8 cellular contexts compared by ENCODE assay signal in genomic region chr22:37657590-37658132, GRCh38. TPM values are rescaled to one million over a fixed set of nuclear protein-coding genes. Genes with fewer than 3 reads are reported as not detected.
DNase-seq lines count a peak whose midpoint lies in the region; ATAC-seq and TF ChIP-seq lines count a peak whose summit lies in the region.

No MANE protein-coding gene starts in this region.

- peak overlapping the region; percentile 83; the same call in 1 of the 2 replicates for H4K91ac ChIP-seq in IMR-90 (ENCODE audit: insufficient read depth, low read depth, low read length)

- TF ChIP-seq POLR2A in IMR-90 (IDR thresholded peaks at IDR 0.05; ENCODE audit: low read depth, low read length), result no peak

- peak overlapping the region; percentile 46 for H2AK9ac ChIP-seq in IMR-90 (replicated peaks; ENCODE audit: low read depth, low read length, poor library complexity)

- H4K5ac ChIP-seq in IMR-90 (ENCODE audit: low read depth, low read length), result peak overlapping the region; percentile 91

- H3K4me3 ChIP-seq in IMR-90 (ENCODE audit: insufficient read depth, low read depth, low read length) (peak overlapping the region; percentile 52), mesodermal cell (ENCODE audit: extremely low read depth, insufficient read depth, low read length, poor library complexity, severe bottlenecking) (peak overlapping the region; percentile 50)

- no TSS peak for BruUV-seq in IMR-90 (replicated peaks; lab: Mats Ljungman, UMichigan)

- H2BK5ac ChIP-seq in IMR-90 (ENCODE audit: low read depth, low read length, poor library complexity, severe bottlenecking), result peak overlapping the region; percentile 73

- H3K14ac ChIP-seq in IMR-90 (replicated peaks; ENCODE audit: low read depth, low read length), result peak overlapping the region; percentile 80; the same call in 1 of the 2 replicates

- peaks cover 17 to 37% of the 10 kb centered on the region in 2 experiments; a peak in 3 of 4 replicates for H3K79me1 ChIP-seq in IMR-90 (ENCODE audit: low read depth in 1 of 2, low read length in 2 of 2)

- peak overlapping the region; percentile 67; the same call in 1 of the 2 replicates for H3K56ac ChIP-seq in IMR-90 (ENCODE audit: extremely low read depth, insufficient read depth, low read length)

- TF ChIP-seq CTCF in CD4-positive, alpha-beta T cell (IDR thresholded peaks at IDR 0.05), result no peak
- TF ChIP-seq CTCF in IMR-90 (conservative IDR thresholded peaks at IDR 0.05; ENCODE audit: low read depth, low read length) (no peak), brain (conservative IDR thresholded peaks at IDR 0.05) (no peak)

- no peak overlapping the region for H3K23ac ChIP-seq in IMR-90 (ENCODE audit: low read depth, low read length)

- H3K9ac ChIP-seq in IMR-90 (ENCODE audit: low read depth, low read length), result peak overlapping the region; percentile 79

- H2BK120ac ChIP-seq in IMR-90 (ENCODE audit: low read depth, low read length), result no peak overlapping the region; the same call in 1 of the 2 replicates

- H3K9me3 Mint-ChIP-seq in CD4-positive, alpha-beta T cell, result no peaks in the 10 kb centered on the region
- H3K9me3 Mint-ChIP-seq in brain, result peaks cover 0 to 4% (median 0%) of the 10 kb centered on the region in 5 experiments

- H3K4ac ChIP-seq in IMR-90 (ENCODE audit: low read depth, low read length), result peak overlapping the region; percentile 74; the same call in 1 of the 2 replicates

- peak overlapping the region; percentile 95 for H2AFZ ChIP-seq in IMR-90 (replicated peaks; ENCODE audit: low read length, poor library complexity)

- H2BK20ac ChIP-seq in IMR-90 (ENCODE audit: low read depth, low read length), result no peak overlapping the region

- DNase-seq in CD4-positive, alpha-beta T cell, result no peak
- DNase-seq in IMR-90, result peak; percentile 7
- no peak for DNase-seq in NCI-H1105 treated with DMSO at 0.1 percent for 48 hours (lab: John Stamatoyannopoulos, UW)

- peaks cover 21% of the 10 kb centered on the region for H3K4me1 ChIP-seq in IMR-90 (ENCODE audit: control insufficient read depth, insufficient read depth, low read length)
- peaks cover 18% of the 10 kb centered on the region for H3K4me1 ChIP-seq in mesodermal cell (ENCODE audit: control insufficient read depth, insufficient read depth, low read length, poor library complexity, severe bottlenecking)

- peak overlapping the region; percentile 95; the same call in 1 of the 3 replicates for H2BK15ac ChIP-seq in IMR-90 (ENCODE audit: low read depth, low read length)

- POLR2A ChIA-PET in CD4-positive, alpha-beta T cell (lab: Charles Lee), result interaction anchor here (0.9 to 9.8 kb wide), 20 partner anchors 8 to 882 kb away, joined by 3 to 256 read pairs (median 6); partner anchors contain the start of genes ANKRD54, GCAT, GGA1 and IFT27
- POLR2A ChIA-PET in IMR-90 (lab: Charles Lee; ENCODE audit: unreplicated experiment), result interaction anchor here (0.7 to 2.0 kb wide), 5 partner anchors 14 to 36 kb away, joined by 3 to 14 read pairs (median 6); partner anchors contain the start of gene LGALS1

- CTCF ChIA-PET in CD4-positive, alpha-beta T cell (lab: Charles Lee), result interaction anchor here (0.8 to 5.6 kb wide), 10 partner anchors 14 to 90 kb away, joined by 3 to 63 read pairs (median 5); partner anchors contain the start of gene LGALS1
- CTCF ChIA-PET in IMR-90 (lab: Yijun Ruan, JAX), result interaction anchor here (0.6 to 2.6 kb wide), 3 partner anchors 14 to 22 kb away, joined by 4 to 12 read pairs (median 4); partner anchors contain the start of gene LGALS1

- no peaks in the 10 kb centered on the region for H3K27me3 Mint-ChIP-seq in CD4-positive, alpha-beta T cell
- H3K27me3 Mint-ChIP-seq in brain, result peaks cover 16% of the 10 kb centered on the region

- peak overlapping the region; percentile 95 to 99 for H4K8ac ChIP-seq in IMR-90 (ENCODE audit: low read depth in 2 of 2, low read length in 2 of 2)

- H4K20me1 ChIP-seq in IMR-90 (ENCODE audit: insufficient read depth, low read length), result peaks cover 26% of the 10 kb centered on the region

- H3K36me3 Mint-ChIP-seq in CD4-positive, alpha-beta T cell (ENCODE audit: low read depth), result peaks cover 40% of the 10 kb centered on the region
- peaks cover 6% of the 10 kb centered on the region for H3K36me3 Mint-ChIP-seq in brain

- H3K4me1 Mint-ChIP-seq in CD4-positive, alpha-beta T cell (ENCODE audit: low read depth), result peaks cover 44% of the 10 kb centered on the region
- H3K4me1 Mint-ChIP-seq in brain, result peaks cover 42% of the 10 kb centered on the region

- intact Hi-C loops in CD4-positive, alpha-beta T cell (cut with DNase I, micrococcal nuclease), result loop anchor here (1.0 to 2.0 kb wide), 3 partner anchors 15 to 20 kb away; no protein-coding TSS in a partner anchor
- intact Hi-C loops in IMR-90 (cut with micrococcal nuclease), result no loop called here

- H3K27ac ChIP-seq in CD4-positive, alpha-beta T cell (ENCODE audit: low read depth, low read length), result peak overlapping the region; percentile 48
- H3K27ac ChIP-seq in IMR-90 (ENCODE audit: insufficient read depth, low read length), result peak overlapping the region; percentile 74
- peak overlapping the region; percentile 60 for H3K27ac ChIP-seq in mesodermal cell (ENCODE audit: low read depth, low read length, severe bottlenecking)

- peak overlapping the region; percentile 92 for H3K4me2 ChIP-seq in IMR-90 (ENCODE audit: low read depth, low read length)

- H3K9me3 ChIP-seq in CD4-positive, alpha-beta T cell (ENCODE audit: control insufficient read depth, low read length), result no peaks in the 10 kb centered on the region
- no peaks in the 10 kb centered on the region for H3K9me3 ChIP-seq in IMR-90 (ENCODE audit: control insufficient read depth, insufficient read depth, low read length)
- H3K9me3 ChIP-seq in mesodermal cell (ENCODE audit: control insufficient read depth, low read length), result no peaks in the 10 kb centered on the region

- H2AK5ac ChIP-seq in IMR-90 (ENCODE audit: low read depth, low read length), result no peak overlapping the region

- TF ChIP-seq RAD21 in IMR-90 (IDR thresholded peaks at IDR 0.05; ENCODE audit: low read length), result no peak

- no peaks in the 10 kb centered on the region for H3K27me3 ChIP-seq in CD4-positive, alpha-beta T cell (ENCODE audit: control insufficient read depth, insufficient read depth, low read length)
- no peaks in the 10 kb centered on the region for H3K27me3 ChIP-seq in IMR-90 (ENCODE audit: control insufficient read depth, insufficient read depth, low read length)

- 7% methylated on average over 3 of the region's 6 CpGs; no CpG with 5 or more reads in 1 of the 2 experiments for WGBS in IMR-90 (ENCODE audit: extremely low coverage in 2 of 2, insufficient read length in 1 of 2), 2 experiments
- 18 to 20% methylated on average over 5 of the region's 6 CpGs for WGBS in mesodermal cell (ENCODE audit: insufficient coverage in 2 of 2), 2 experiments

- no peak for ATAC-seq in CD4-positive, alpha-beta T cell (ENCODE audit: poor library complexity)
- no peak for ATAC-seq in IMR-90 (ENCODE audit: low read depth)
- ATAC-seq in HG03571 (IDR thresholded peaks at IDR 0.05; ENCODE audit: unreplicated experiment), result no peak
- ATAC-seq in HG02642 (IDR thresholded peaks at IDR 0.05; ENCODE audit: poor library complexity, unreplicated experiment), result no peak
- ATAC-seq in GM19467 (IDR thresholded peaks at IDR 0.05; ENCODE audit: unreplicated experiment), result no peak

- in situ Hi-C loops in IMR-90 (cut with MboI; ENCODE audit: low sequenced_read_pairs), result no loop called here

- dilution Hi-C loops in IMR-90 (cut with HindIII; ENCODE audit: low sequenced_read_pairs, unreplicated experiment), result no loop called here

- peaks cover 11% of the 10 kb centered on the region for H3K9me1 ChIP-seq in IMR-90 (ENCODE audit: insufficient read depth, low read length)

- no peak overlapping the region for H3K18ac ChIP-seq in IMR-90 (ENCODE audit: low read depth, low read length)

- H3K36me3 ChIP-seq in IMR-90 (ENCODE audit: control insufficient read depth, insufficient read depth, low read length) (peaks cover 14% of the 10 kb centered on the region), mesodermal cell (ENCODE audit: control insufficient read depth, insufficient read depth, low read length) (peaks cover 21% of the 10 kb centered on the region)

- H3K4me3 Mint-ChIP-seq in CD4-positive, alpha-beta T cell, result peak overlapping the region; percentile 91
- peak overlapping the region; percentile 94 to 98 (median 96) for H3K4me3 Mint-ChIP-seq in brain

- peak overlapping the region; percentile 91 for H3K27ac Mint-ChIP-seq in CD4-positive, alpha-beta T cell
- peak overlapping the region; percentile 95 to 99 (median 97) for H3K27ac Mint-ChIP-seq in brain

RNA-seq across cellular contexts. Expression of gene PDXP, which starts 0.9 kb away (rescaled TPM):
- 1 to 10 TPM; 1.5 TPM for total RNA-seq in CD4-positive, alpha-beta T cell
- total RNA-seq in IMR-90 (2012; rRNA removed), result 5.4 and 5.6 TPM in 2 replicates
- polyA plus RNA-seq in IMR-90 (2012; rRNA removed) (24.1 and 26.5 TPM in 2 replicates), brain (ENCODE audit: insufficient read depth, low read depth, low replicate concordance) (192 TPM)
- 17.9 and 18.9 TPM in 2 replicates for polyA plus RNA-seq in IMR-90 (2012; cell fraction: cytosol; rRNA removed)
- polyA plus RNA-seq in IMR-90 (2012; cell fraction: nucleus; rRNA removed; ENCODE audit: low replicate concordance), result 4.8 and 10.9 TPM in 2 replicates
- 21.0 TPM for polyA plus RNA-seq in mesodermal cell (2013, experiment 1 of 2)
- 15.1 TPM for polyA plus RNA-seq in mesodermal cell (2013, experiment 2 of 2)

RNA-seq across cellular contexts. Expression of gene LGALS1, which starts 17.8 kb away (rescaled TPM):
- total RNA-seq in CD4-positive, alpha-beta T cell, result 10 to 100 TPM; 85.1 to 93.7 TPM
- total RNA-seq in IMR-90 (2012; rRNA removed), result 9,081 and 15,383 TPM in 2 replicates
- polyA plus RNA-seq in IMR-90 (2012; rRNA removed) (11,896 and 18,749 TPM in 2 replicates), brain (ENCODE audit: insufficient read depth, low read depth, low replicate concordance) (304 TPM)
- 53,551 and 65,152 TPM in 2 replicates for polyA plus RNA-seq in IMR-90 (2012; cell fraction: cytosol; rRNA removed)
- 5,542 and 13,774 TPM in 2 replicates for polyA plus RNA-seq in IMR-90 (2012; cell fraction: nucleus; rRNA removed; ENCODE audit: low replicate concordance)
- polyA plus RNA-seq in mesodermal cell (2013, experiment 1 of 2), result 1,236 TPM
- polyA plus RNA-seq in mesodermal cell (2013, experiment 2 of 2), result 1,057 TPM

RNA-seq across cellular contexts. Expression of gene SH3BP1, which starts 18.2 kb away (rescaled TPM):
- 10 to 100 TPM; 46.9 to 49.0 TPM for total RNA-seq in CD4-positive, alpha-beta T cell
- total RNA-seq in IMR-90 (2012; rRNA removed), result 8.8 and 10.8 TPM in 2 replicates
- polyA plus RNA-seq in IMR-90 (2012; rRNA removed) (30.0 and 33.3 TPM in 2 replicates), brain (ENCODE audit: insufficient read depth, low read depth, low replicate concordance) (7.6 TPM)
- 11.6 and 27.3 TPM in 2 replicates for polyA plus RNA-seq in IMR-90 (2012; cell fraction: cytosol; rRNA removed)
- 67.7 and 113 TPM in 2 replicates for polyA plus RNA-seq in IMR-90 (2012; cell fraction: nucleus; rRNA removed; ENCODE audit: low replicate concordance)
- polyA plus RNA-seq in mesodermal cell (2013, experiment 1 of 2), result 38.7 TPM
- polyA plus RNA-seq in mesodermal cell (2013, experiment 2 of 2), result 31.5 TPM

RNA-seq across cellular contexts. Expression of gene NOL12, which starts 28.5 kb away (rescaled TPM):
- 10 to 100 TPM; 24.3 to 26.2 TPM for total RNA-seq in CD4-positive, alpha-beta T cell
- 16.0 and 29.7 TPM in 2 replicates for total RNA-seq in IMR-90 (2012; rRNA removed)
- polyA plus RNA-seq in IMR-90 (2012; rRNA removed) (25.6 and 25.7 TPM in 2 replicates), brain (ENCODE audit: insufficient read depth, low read depth, low replicate concordance) (27.5 TPM)
- 23.2 and 28.5 TPM in 2 replicates for polyA plus RNA-seq in IMR-90 (2012; cell fraction: cytosol; rRNA removed)
- polyA plus RNA-seq in IMR-90 (2012; cell fraction: nucleus; rRNA removed; ENCODE audit: low replicate concordance), result 44.8 and 73.3 TPM in 2 replicates
- 13.9 TPM for polyA plus RNA-seq in mesodermal cell (2013, experiment 1 of 2)
- 13.0 TPM for polyA plus RNA-seq in mesodermal cell (2013, experiment 2 of 2)

RNA-seq across cellular contexts. Expression of gene TRIOBP, which starts 39.2 kb away (rescaled TPM):
- total RNA-seq in CD4-positive, alpha-beta T cell, result 10 to 100 TPM in 1 of 2 experiments, 1 to 10 TPM in 1; 9.0 to 10.1 TPM
- 46.4 and 47.5 TPM in 2 replicates for total RNA-seq in IMR-90 (2012; rRNA removed)
- polyA plus RNA-seq in IMR-90 (2012; rRNA removed), result 65.5 and 69.8 TPM in 2 replicates
- 66.8 and 79.6 TPM in 2 replicates for polyA plus RNA-seq in IMR-90 (2012; cell fraction: cytosol; rRNA removed)
- 42.7 and 68.1 TPM in 2 replicates for polyA plus RNA-seq in IMR-90 (2012; cell fraction: nucleus; rRNA removed; ENCODE audit: low replicate concordance)
- 18.3 TPM for polyA plus RNA-seq in brain (ENCODE audit: insufficient read depth, low read depth, low replicate concordance)
- polyA plus RNA-seq in mesodermal cell (2013, experiment 1 of 2), result 79.5 TPM
- 69.5 TPM for polyA plus RNA-seq in mesodermal cell (2013, experiment 2 of 2)

Comparison
In these comparisons a context has a peak if more than half of its experiments do, and no peak if none do; other contexts are left out.
1. RNA of gene LGALS1, which starts 17.8 kb away (total RNA-seq): 9,081 to 15,383 TPM in IMR-90; 85.1 to 93.7 TPM in CD4-positive, alpha-beta T cell; every median in the first group is over 10 times any median in the second.
2. Peak in every context shown above with its lines, with median percentiles within 50 percentile points of each other: H3K27ac ChIP-seq.